Comparison of ENCODE assay signal across 14 cellular contexts in the genomic region with DNA sequence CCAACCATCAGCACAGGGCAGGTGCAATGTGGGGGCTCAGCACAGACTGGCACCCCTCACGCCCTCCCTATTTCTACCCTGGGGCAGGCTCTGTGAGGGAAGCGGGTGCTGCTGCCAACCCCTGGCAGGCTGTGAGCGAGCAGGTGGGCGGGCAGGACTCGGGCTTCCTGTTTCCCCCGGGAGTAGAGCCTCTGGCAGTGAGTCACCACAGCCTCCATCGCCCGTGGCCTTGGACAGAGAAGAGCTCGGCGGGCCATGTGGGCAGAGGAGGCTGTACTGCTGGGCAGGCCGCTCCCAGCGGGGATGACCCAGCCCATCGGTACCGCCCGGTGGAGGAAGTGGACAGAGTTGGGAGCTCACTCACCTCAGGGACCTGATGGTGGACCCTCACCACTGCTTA. TPM values are rescaled to one million over a fixed set of nuclear protein-coding genes. Genes with fewer than 3 reads are reported as not detected.
DNase-seq lines count a peak whose midpoint lies in the region; ATAC-seq, FAIRE-seq and TF ChIP-seq lines count a peak whose summit lies in the region.
"Had no signal": no experiment of that assay in that cellular context is flagged by ENCODE, and none has a peak within 500 bp of the region (broad histone marks: within the 10 kb centered on the region; RNA-seq: fewer than 3 reads in every experiment).

No MANE protein-coding gene starts in this region.

- no peaks in the 10 kb centered on the region for H3K36me3 Mint-ChIP-seq in stimulated activated effector memory CD8-positive, alpha-beta T cell treated with anti-CD3 and anti-CD28 coated beads, Interleukin-12 subunit alpha, Interleukin-12 subunit beta, amount 100 ng/mL, for 72 hours
- H3K36me3 Mint-ChIP-seq: natural killer cell treated with Interleukin-12 subunit alpha and Interleukin-12 subunit beta and Interleukin-15 and Interleukin-18, amount 100 ng/mL, for 72 hours had no signal

- CTCF ChIA-PET in K562 (lab: Yijun Ruan, JAX; ENCODE audit: low intra/inter-chr PET ratio): no interaction called here

- no peak overlapping the region for H3K27ac Mint-ChIP-seq in stimulated activated effector memory CD8-positive, alpha-beta T cell treated with anti-CD3 and anti-CD28 coated beads, Interleukin-12 subunit alpha, Interleukin-12 subunit beta, amount 100 ng/mL, for 72 hours
- H3K27ac Mint-ChIP-seq: natural killer cell treated with Interleukin-12 subunit alpha and Interleukin-12 subunit beta and Interleukin-15 and Interleukin-18, amount 100 ng/mL, for 72 hours had no signal

- BruUV-seq in K562 (replicated peaks; lab: Mats Ljungman, UMichigan): no TSS peak

- no peak overlapping the region for H3K4me2 ChIP-seq in K562 (ENCODE audit: insufficient read depth, low read length)

- no peaks in the 10 kb centered on the region for H3K9me3 ChIP-seq in K562 (replicated peaks; ENCODE audit: control insufficient read depth, insufficient read depth, low read depth, low read length)

- intact Hi-C loops in K562 (cut with micrococcal nuclease): no loop called here

- no peak for TF ChIP-seq POLR2A in K562 (conservative IDR thresholded peaks at IDR 0.05)

- no peak for TF ChIP-seq EP300 in K562 (IDR thresholded peaks at IDR 0.05; ENCODE audit: low read length)

- peaks cover 14 to 74% of the 10 kb centered on the region in 2 experiments; a peak in 4 of 5 replicates for H3K27me3 ChIP-seq in K562 (ENCODE audit: control insufficient read depth in 2 of 2, insufficient read depth in 2 of 2, low read length in 2 of 2)

- no peaks in the 10 kb centered on the region for H3K36me3 ChIP-seq in K562 (ENCODE audit: control insufficient read depth, insufficient read depth, low read length)

- peaks cover 0 to 18% of the 10 kb centered on the region in 2 experiments; a peak in 2 of 5 replicates for H3K4me1 ChIP-seq in K562 (replicated peaks in 1 of 2; ENCODE audit: control insufficient read depth in 2 of 2, insufficient read depth in 2 of 2, low read length in 2 of 2)

- DNase-seq in SIG-M5 treated with dmso at 0.1 percent for 504 hours (lab: John Stamatoyannopoulos, UW; ENCODE audit: unreplicated experiment) (peak; percentile 2), SIG-M5 (lab: John Stamatoyannopoulos, UW) (no peak), NCI-H1694 treated with DMSO at 0.1 percent for 48 hours (lab: John Stamatoyannopoulos, UW) (peak; percentile 9), K562 (ENCODE audit: extremely low read depth in 1 of 4, low spot score in 3 of 4) (no peak), T-helper 9 cell (no peak)
- DNase-seq in stimulated activated effector memory CD8-positive, alpha-beta T cell treated with anti-CD3 and anti-CD28 coated beads, Interleukin-12 subunit alpha, Interleukin-12 subunit beta, amount 100 ng/mL, for 72 hours (ENCODE audit: low spot score in 2 of 2): no peak
- DNase-seq: Karpas-422; NCI-H524 treated with DMSO at 0.1 percent for 48 hours; stimulated activated naive CD4-positive, alpha-beta T cell had no signal

- no peak for TF ChIP-seq RAD21 in K562 (CRISPR knock-in tag; conservative IDR thresholded peaks at IDR 0.05 in 1 of 2, IDR thresholded peaks at IDR 0.05 in 1 of 2)

- no peak overlapping the region for H3K4me3 ChIP-seq in K562

- H3K79me2 ChIP-seq in K562 (ENCODE audit: control insufficient read depth, insufficient read depth, low read length): no peaks in the 10 kb centered on the region

- TF ChIP-seq CTCF in K562 (IDR thresholded peaks at IDR 0.05 in 2 of 3, conservative IDR thresholded peaks at IDR 0.05 in 1 of 3; ENCODE audit: insufficient read depth in 2 of 3, low read depth in 1 of 3, low read length in 3 of 3): no peak

- no peak overlapping the region for H3K4me3 Mint-ChIP-seq in stimulated activated effector memory CD8-positive, alpha-beta T cell treated with anti-CD3 and anti-CD28 coated beads, Interleukin-12 subunit alpha, Interleukin-12 subunit beta, amount 100 ng/mL, for 72 hours
- H3K4me3 Mint-ChIP-seq: natural killer cell treated with Interleukin-12 subunit alpha and Interleukin-12 subunit beta and Interleukin-15 and Interleukin-18, amount 100 ng/mL, for 72 hours had no signal

- no peak for ATAC-seq in K562
- peak; percentile 19 for ATAC-seq in stimulated activated effector memory CD8-positive, alpha-beta T cell treated with anti-CD3 and anti-CD28 coated beads, Interleukin-12 subunit alpha, Interleukin-12 subunit beta, amount 100 ng/mL, for 72 hours
- ATAC-seq in HG03354 (IDR thresholded peaks at IDR 0.05; ENCODE audit: poor library complexity, severe bottlenecking, unreplicated experiment): no peak
- ATAC-seq in GM18511 (IDR thresholded peaks at IDR 0.05; ENCODE audit: unreplicated experiment): no peak
- ATAC-seq: natural killer cell treated with Interleukin-12 subunit alpha and Interleukin-12 subunit beta and Interleukin-15 and Interleukin-18, amount 100 ng/mL, for 72 hours had no signal

- POLR2A ChIA-PET in K562 (lab: Yijun Ruan, JAX): interaction anchor here (0.6 kb wide), 1 partner anchor 409 kb away, joined by 3 read pairs; no protein-coding TSS in a partner anchor

- no peak for FAIRE-seq in K562 (lab: Jason Lieb, UNC)

- peaks cover 6% of the 10 kb centered on the region for H3K4me1 Mint-ChIP-seq in stimulated activated effector memory CD8-positive, alpha-beta T cell treated with anti-CD3 and anti-CD28 coated beads, Interleukin-12 subunit alpha, Interleukin-12 subunit beta, amount 100 ng/mL, for 72 hours

- H2AFZ ChIP-seq in K562 (ENCODE audit: low read depth, low read length): no peak overlapping the region

- no peak overlapping the region for H3K9ac ChIP-seq in K562 (ENCODE audit: insufficient read depth in 1 of 2, low read depth in 2 of 2, low read length in 2 of 2)

- H3K27ac ChIP-seq in K562 (ENCODE audit: extremely low read depth, low read depth, low read length): no peak overlapping the region

- WGBS in K562 (ENCODE audit: insufficient coverage, low coverage, missing lambda C conversion rate): 3% methylated on average over 15 of the region's 15 CpGs

- in situ Hi-C loops in K562 (cut with MboI): no loop called here

- no peaks in the 10 kb centered on the region for H3K9me1 ChIP-seq in K562 (ENCODE audit: control insufficient read depth, insufficient read depth, low read length)

- no peaks in the 10 kb centered on the region for H3K9me3 Mint-ChIP-seq in stimulated activated effector memory CD8-positive, alpha-beta T cell treated with anti-CD3 and anti-CD28 coated beads, Interleukin-12 subunit alpha, Interleukin-12 subunit beta, amount 100 ng/mL, for 72 hours
- H3K9me3 Mint-ChIP-seq: natural killer cell treated with Interleukin-12 subunit alpha and Interleukin-12 subunit beta and Interleukin-15 and Interleukin-18, amount 100 ng/mL, for 72 hours had no signal

- peaks cover 11% of the 10 kb centered on the region for H4K20me1 ChIP-seq in K562 (replicated peaks; ENCODE audit: control insufficient read depth, insufficient read depth, low read length)

RNA-seq across cellular contexts. Expression of gene KCNT1, which starts 16.6 kb away (rescaled TPM):
- total RNA-seq in K562 (2011; cell fraction: chromatin; rRNA removed; ENCODE audit: low replicate concordance): not detected in 2 replicates
- not detected in 2 replicates for total RNA-seq in K562 (2011; cell fraction: nucleolus; rRNA removed)
- total RNA-seq in K562 (2011; cell fraction: nucleoplasm; rRNA removed): not detected in 2 replicates
- total RNA-seq in K562 (2014; rRNA removed): 0.05 TPM in 1 of 2 replicates, not detected in the other
- not detected in 2 replicates for total RNA-seq in K562 (2014; rRNA removed; fragmentation: Illumina TruSeq; extraction: Trizol)
- not detected in 2 replicates for total RNA-seq in K562 (2015; rRNA removed; fragmentation: Illumina TruSeq; extraction: Trizol)
- not detected in 2 replicates for total RNA-seq in K562 (2021)
- polyA plus RNA-seq in K562 (2011; rRNA removed): not detected in 2 replicates
- polyA plus RNA-seq in K562 (2011; cell fraction: cytosol; rRNA removed): not detected in 2 replicates
- polyA plus RNA-seq in K562 (2011; cell fraction: nucleus; rRNA removed): not detected in 2 replicates
- polyA plus RNA-seq in K562 (2012): 0.10 and 0.30 TPM in 2 replicates
- not detected in 2 replicates for polyA plus RNA-seq in K562 (2014; fragmentation: Illumina TruSeq; extraction: Trizol)
- polyA plus RNA-seq in K562 (2014; fragmentation: Nextera tagmentation; extraction: Ambion mirVana): not detected
- polyA plus RNA-seq in K562 (2014; rRNA removed): not detected in 2 replicates
- not detected in 2 replicates for polyA minus RNA-seq in K562 (2011; rRNA and poly(A)+ RNA removed)
- polyA minus RNA-seq in K562 (2011; cell fraction: cytosol; rRNA and poly(A)+ RNA removed): not detected in 2 replicates
- not detected in 2 replicates for polyA minus RNA-seq in K562 (2011; cell fraction: nucleus; rRNA and poly(A)+ RNA removed)
- total RNA-seq: kidney epithelial cell; natural killer cell treated with Interleukin-12 subunit alpha and Interleukin-12 subunit beta and Interleukin-15 and Interleukin-18, amount 100 ng/mL, for 72 hours had no signal

RNA-seq across cellular contexts. Expression of gene SOHLH1, which starts 19.3 kb away (rescaled TPM):
- total RNA-seq in K562 (2011; cell fraction: chromatin; rRNA removed; ENCODE audit: low replicate concordance): 0.42 TPM in 1 of 2 replicates, not detected in the other
- total RNA-seq in K562 (2011; cell fraction: nucleolus; rRNA removed): 0.26 and 0.33 TPM in 2 replicates
- 0.31 and 0.44 TPM in 2 replicates for total RNA-seq in K562 (2011; cell fraction: nucleoplasm; rRNA removed)
- 0.16 and 0.41 TPM in 2 replicates for total RNA-seq in K562 (2014; rRNA removed)
- total RNA-seq in K562 (2014; rRNA removed; fragmentation: Illumina TruSeq; extraction: Trizol): not detected in 2 replicates
- total RNA-seq in K562 (2015; rRNA removed; fragmentation: Illumina TruSeq; extraction: Trizol): 0.19 TPM in 1 of 2 replicates, not detected in the other
- total RNA-seq in K562 (2021): 0.29 TPM in 1 of 2 replicates, not detected in the other
- 0.16 and 0.17 TPM in 2 replicates for polyA plus RNA-seq in K562 (2011; rRNA removed)
- polyA plus RNA-seq in K562 (2011; cell fraction: cytosol; rRNA removed): 0.22 and 0.40 TPM in 2 replicates
- 0.59 and 0.65 TPM in 2 replicates for polyA plus RNA-seq in K562 (2011; cell fraction: nucleus; rRNA removed)
- polyA plus RNA-seq in K562 (2012): 0.16 and 0.68 TPM in 2 replicates
- polyA plus RNA-seq in K562 (2014; fragmentation: Illumina TruSeq; extraction: Trizol): not detected in 2 replicates
- polyA plus RNA-seq in K562 (2014; fragmentation: Nextera tagmentation; extraction: Ambion mirVana): not detected
- polyA plus RNA-seq in K562 (2014; rRNA removed): 0.24 TPM in 1 of 2 replicates, not detected in the other
- not detected in 2 replicates for polyA minus RNA-seq in K562 (2011; rRNA and poly(A)+ RNA removed)
- not detected in 2 replicates for polyA minus RNA-seq in K562 (2011; cell fraction: cytosol; rRNA and poly(A)+ RNA removed)
- 0.22 TPM in 1 of 2 replicates, not detected in the other for polyA minus RNA-seq in K562 (2011; cell fraction: nucleus; rRNA and poly(A)+ RNA removed)
- total RNA-seq: kidney epithelial cell; natural killer cell treated with Interleukin-12 subunit alpha and Interleukin-12 subunit beta and Interleukin-15 and Interleukin-18, amount 100 ng/mL, for 72 hours had no signal
- polyA plus RNA-seq: esophagus had no signal

RNA-seq across cellular contexts. Expression of gene LCN9, which starts 55.5 kb away (rescaled TPM):
- not detected in 2 replicates for total RNA-seq in K562 (2011; cell fraction: chromatin; rRNA removed; ENCODE audit: low replicate concordance)
- not detected in 2 replicates for total RNA-seq in K562 (2011; cell fraction: nucleolus; rRNA removed)
- total RNA-seq in K562 (2011; cell fraction: nucleoplasm; rRNA removed): not detected in 2 replicates
- not detected in 2 replicates for total RNA-seq in K562 (2014; rRNA removed)
- not detected in 2 replicates for total RNA-seq in K562 (2014; rRNA removed; fragmentation: Illumina TruSeq; extraction: Trizol)
- not detected in 2 replicates for total RNA-seq in K562 (2015; rRNA removed; fragmentation: Illumina TruSeq; extraction: Trizol)
- not detected in 2 replicates for total RNA-seq in K562 (2021)
- not detected in 2 replicates for polyA plus RNA-seq in K562 (2011; rRNA removed)
- not detected in 2 replicates for polyA plus RNA-seq in K562 (2011; cell fraction: cytosol; rRNA removed)
- not detected in 2 replicates for polyA plus RNA-seq in K562 (2011; cell fraction: nucleus; rRNA removed)
- polyA plus RNA-seq in K562 (2012): not detected in 2 replicates
- not detected in 2 replicates for polyA plus RNA-seq in K562 (2014; fragmentation: Illumina TruSeq; extraction: Trizol)
- polyA plus RNA-seq in K562 (2014; fragmentation: Nextera tagmentation; extraction: Ambion mirVana): not detected
- polyA plus RNA-seq in K562 (2014; rRNA removed): not detected in 2 replicates
- not detected in 2 replicates for polyA minus RNA-seq in K562 (2011; rRNA and poly(A)+ RNA removed)
- not detected in 2 replicates for polyA minus RNA-seq in K562 (2011; cell fraction: cytosol; rRNA and poly(A)+ RNA removed)
- polyA minus RNA-seq in K562 (2011; cell fraction: nucleus; rRNA and poly(A)+ RNA removed): not detected in 2 replicates
- total RNA-seq: kidney epithelial cell; natural killer cell treated with Interleukin-12 subunit alpha and Interleukin-12 subunit beta and Interleukin-15 and Interleukin-18, amount 100 ng/mL, for 72 hours had no signal
- polyA plus RNA-seq: esophagus had no signal

Comparison
In these comparisons a context has a peak if more than half of its experiments do, and no peak if none do; other contexts are left out.
1. DNase-seq: peak in SIG-M5 treated with dmso at 0.1 percent for 504 hours (single experiment) and NCI-H1694 treated with DMSO at 0.1 percent for 48 hours (single experiment); none in SIG-M5 (single experiment), K562 (0 of 4), stimulated activated effector memory CD8-positive, alpha-beta T cell treated with anti-CD3 and anti-CD28 coated beads, Interleukin-12 subunit alpha, Interleukin-12 subunit beta, amount 100 ng/mL, for 72 hours (0 of 2) and T-helper 9 cell (single experiment).